ENCODE assay signal across 1 cellular context in genomic region chr13:93775507-93776108, GRCh38.
TF ChIP-seq lines count a peak whose summit lies in the region.

No MANE protein-coding gene starts in this region.

TF ChIP-seq in HepG2, 621 proteins besides CTCF, POLR2A, EP300 and RAD21 (continued from another document and continues in another):
- TF ChIP-seq TBX2 (CRISPR knock-in tag; IDR thresholded peaks at IDR 0.05; ENCODE audit: borderline replicate concordance) (0 out of 2 replicates have a peak, but pooled peaks have one; percentile 31), ZSCAN31 (CRISPR knock-in tag; IDR thresholded peaks at IDR 0.05; ENCODE audit: low read depth) (no peak), TGIF2 (CRISPR knock-in tag; IDR thresholded peaks at IDR 0.05) (no peak), ZMYM2 (CRISPR knock-in tag; IDR thresholded peaks at IDR 0.05) (no peak), AKNA (CRISPR knock-in tag; IDR thresholded peaks at IDR 0.05; ENCODE audit: borderline replicate concordance) (no peak), ZNF879 (CRISPR knock-in tag; IDR thresholded peaks at IDR 0.05) (no peak), ZNF414 (CRISPR knock-in tag; IDR thresholded peaks at IDR 0.05) (no peak), HDAC1 (CRISPR knock-in tag; IDR thresholded peaks at IDR 0.05) (no peak), HMGA1 (CRISPR knock-in tag; conservative IDR thresholded peaks at IDR 0.05) (no peak), TBX3 (IDR thresholded peaks at IDR 0.05; ENCODE audit: borderline replicate concordance) (no peak; the same call in 1 of the 2 replicates), ZBTB39 (CRISPR knock-in tag; IDR thresholded peaks at IDR 0.05) (no peak), ADNP (CRISPR knock-in tag; IDR thresholded peaks at IDR 0.05) (no peak), TOE1 (CRISPR knock-in tag; IDR thresholded peaks at IDR 0.05) (no peak), ZUFSP (CRISPR knock-in tag; IDR thresholded peaks at IDR 0.05; ENCODE audit: borderline replicate concordance) (no peak), FOXP4 (CRISPR knock-in tag; IDR thresholded peaks at IDR 0.05) (0 out of 2 replicates have a peak, but pooled peaks have one; percentile 21), CENPBD1 (CRISPR knock-in tag; IDR thresholded peaks at IDR 0.05; ENCODE audit: borderline replicate concordance, low read depth) (no peak), TCF7L2 (IDR thresholded peaks at IDR 0.05; ENCODE audit: low read depth, low read length) (no peak), NFYC (CRISPR knock-in tag; IDR thresholded peaks at IDR 0.05) (no peak), EEA1 (CRISPR knock-in tag; IDR thresholded peaks at IDR 0.05; ENCODE audit: borderline replicate concordance) (no peak), ETV5 (CRISPR knock-in tag; IDR thresholded peaks at IDR 0.05; ENCODE audit: borderline replicate concordance) (no peak), ZNF672 (CRISPR knock-in tag; IDR thresholded peaks at IDR 0.05) (no peak), SOX13 (IDR thresholded peaks at IDR 0.05) (no peak), SOX13 (CRISPR knock-in tag; conservative IDR thresholded peaks at IDR 0.05 in 1 of 2, IDR thresholded peaks at IDR 0.05 in 1 of 2) (0 out of 4 replicates have a peak, but pooled peaks of 1 of the 2 experiments have one; percentile 10), ZBTB21 (CRISPR knock-in tag; IDR thresholded peaks at IDR 0.05) (no peak), CCAR2 (optimal IDR thresholded peaks at IDR 0.05; ENCODE audit: low read depth, low read length) (no peak), ERF (CRISPR knock-in tag; IDR thresholded peaks at IDR 0.05) (no peak), MIER2 (CRISPR knock-in tag; IDR thresholded peaks at IDR 0.05) (no peak), FOSL2 (CRISPR knock-in tag; IDR thresholded peaks at IDR 0.05) (peak; percentile 30; the same call in 1 of the 2 replicates), TERF1 (CRISPR knock-in tag; IDR thresholded peaks at IDR 0.05) (no peak), TEAD3 (CRISPR knock-in tag; optimal IDR thresholded peaks at IDR 0.05; ENCODE audit: borderline replicate concordance) (no peak), TRIM24 (CRISPR knock-in tag; IDR thresholded peaks at IDR 0.05) (no peak), ZNF136 (CRISPR knock-in tag; IDR thresholded peaks at IDR 0.05; ENCODE audit: low read depth) (no peak), MZF1 (CRISPR knock-in tag; IDR thresholded peaks at IDR 0.05; ENCODE audit: borderline replicate concordance) (no peak), SRSF9 (IDR thresholded peaks at IDR 0.05; ENCODE audit: borderline replicate concordance, insufficient read depth, low read depth, low read length, poor library complexity, severe bottlenecking) (no peak), ZNF496 (CRISPR knock-in tag; IDR thresholded peaks at IDR 0.05; ENCODE audit: insufficient replicate concordance) (no peak), ZNF296 (CRISPR knock-in tag; conservative IDR thresholded peaks at IDR 0.05) (no peak), DBP (CRISPR knock-in tag; IDR thresholded peaks at IDR 0.05; ENCODE audit: not compliant biosample characterization) (no peak), SCMH1 (CRISPR knock-in tag; IDR thresholded peaks at IDR 0.05; ENCODE audit: borderline replicate concordance) (no peak), ZEB1 (IDR thresholded peaks at IDR 0.05; ENCODE audit: insufficient replicate concordance, low read depth) (no peak), CEBPB (IDR thresholded peaks at IDR 0.05; ENCODE audit: borderline replicate concordance, low read depth, low read length) (no peak), BRD4 (CRISPR knock-in tag; IDR thresholded peaks at IDR 0.05) (no peak), ZNF788 (CRISPR knock-in tag; IDR thresholded peaks at IDR 0.05; ENCODE audit: borderline replicate concordance) (no peak), ZNF543 (CRISPR knock-in tag; IDR thresholded peaks at IDR 0.05) (no peak), ZNF781 (CRISPR knock-in tag; IDR thresholded peaks at IDR 0.05; ENCODE audit: borderline replicate concordance, not compliant biosample characterization) (no peak), ZNF709 (CRISPR knock-in tag; IDR thresholded peaks at IDR 0.05) (no peak), SSRP1 (CRISPR knock-in tag; IDR thresholded peaks at IDR 0.05) (no peak), DZIP1 (CRISPR knock-in tag; IDR thresholded peaks at IDR 0.05) (no peak), NCOA1 (CRISPR knock-in tag; IDR thresholded peaks at IDR 0.05) (no peak), GATA4 (IDR thresholded peaks at IDR 0.05; ENCODE audit: borderline replicate concordance, low read depth) (no peak)
